36 cellular contexts compared by ENCODE assay signal in genomic region chr2:45020439-45020838, GRCh38. TPM values are rescaled to one million over a fixed set of nuclear protein-coding genes. Genes with fewer than 3 reads are reported as not detected.
"Had no signal": no experiment of that assay in that cellular context is flagged by ENCODE, and none has a peak within 500 bp of the region (broad histone marks: within the 10 kb centered on the region; RNA-seq: fewer than 3 reads in every experiment).

No MANE protein-coding gene starts in this region.

- H3K4me3 ChIP-seq: ascending aorta, breast epithelium, cardiac muscle cell, colonic mucosa, dorsolateral prefrontal cortex, esophagus muscularis mucosa, gastrocnemius medialis, heart left ventricle had no signal

- H3K4me1 ChIP-seq: breast epithelium, colonic mucosa, foreskin keratinocyte, gastrocnemius medialis had no signal

- ATAC-seq: activated naive CD4-positive, alpha-beta T cell treated with anti-CD3 and anti-CD28 coated beads, Interleukin-2, amount 50 U/mL, for 72 hours; activated T-cell treated with anti-CD3 and anti-CD28 coated beads, Interleukin-2, amount 50 U/mL, for 72 hours; foreskin keratinocyte; gastrocnemius medialis; heart left ventricle; T-helper 17 cell had no signal

- H3K4me1 Mint-ChIP-seq: activated CD4-positive, alpha-beta memory T cell treated with anti-CD3 and anti-CD28 coated beads, Interleukin-2, amount 10 ng/mL, durations not matched to agents 7 days and 5 days; activated CD4-positive, alpha-beta T cell treated with anti-CD3 and anti-CD28 coated beads, Interleukin-2, amount 10 ng/mL, durations not matched to agents 7 days and 5 days; activated naive CD4-positive, alpha-beta T cell treated with anti-CD3 and anti-CD28 coated beads, Interleukin-2, amount 10 ng/mL, durations not matched to agents 7 days and 5 days; brain had no signal

- H3K27ac Mint-ChIP-seq: activated CD4-positive, alpha-beta memory T cell treated with anti-CD3 and anti-CD28 coated beads, Interleukin-2, amount 10 ng/mL, durations not matched to agents 7 days and 5 days; activated CD4-positive, alpha-beta T cell treated with anti-CD3 and anti-CD28 coated beads, Interleukin-2, amount 10 ng/mL, durations not matched to agents 7 days and 5 days; activated naive CD4-positive, alpha-beta T cell treated with anti-CD3 and anti-CD28 coated beads, Interleukin-2, amount 10 ng/mL, durations not matched to agents 7 days and 5 days; activated naive CD4-positive, alpha-beta T cell treated with anti-CD3 and anti-CD28 coated beads, Interleukin-2, amount 50 U/mL, for 72 hours; activated naive CD8-positive, alpha-beta T cell treated with anti-CD3 and anti-CD28 coated beads, Interleukin-2, amount 10 ng/mL, durations not matched to agents 7 days and 5 days; activated T-cell treated with anti-CD3 and anti-CD28 coated beads, Interleukin-2, amount 50 U/mL, for 24 hours; activated T-cell treated with anti-CD3 and anti-CD28 coated beads, Interleukin-2, amount 50 U/mL, for 72 hours; brain; dendritic cell treated with granulocyte-macrophage colony-stimulating factor and Interleukin-4, amounts not matched to agents 40 ng/mL and 50 ng/mL, for 4 days; T-helper 17 cell; T-helper 2 cell treated with Interferon-gamma antibody and Interleukin-4, amounts not matched to agents 5 μg/mL and 100 μg/mL, for 36 hours had no signal

- H3K27me3 ChIP-seq: ascending aorta, gastrocnemius medialis had no signal

- H3K9me3 ChIP-seq: ascending aorta, breast epithelium, colonic mucosa, esophagus muscularis mucosa, gastrocnemius medialis, heart left ventricle had no signal

- H3K36me3 ChIP-seq: ascending aorta, breast epithelium, cardiac muscle cell, colonic mucosa, esophagus muscularis mucosa, gastrocnemius medialis, heart left ventricle, WERI-Rb-1 had no signal

- H3K9me3 Mint-ChIP-seq: activated CD4-positive, alpha-beta memory T cell treated with anti-CD3 and anti-CD28 coated beads, Interleukin-2, amount 10 ng/mL, durations not matched to agents 7 days and 5 days; activated CD4-positive, alpha-beta T cell treated with anti-CD3 and anti-CD28 coated beads, Interleukin-2, amount 10 ng/mL, durations not matched to agents 7 days and 5 days; activated naive CD4-positive, alpha-beta T cell treated with anti-CD3 and anti-CD28 coated beads, Interleukin-2, amount 10 ng/mL, durations not matched to agents 7 days and 5 days; activated naive CD4-positive, alpha-beta T cell treated with anti-CD3 and anti-CD28 coated beads, Interleukin-2, amount 50 U/mL, for 72 hours; activated naive CD8-positive, alpha-beta T cell treated with anti-CD3 and anti-CD28 coated beads, Interleukin-2, amount 10 ng/mL, durations not matched to agents 7 days and 5 days; activated T-cell treated with anti-CD3 and anti-CD28 coated beads, Interleukin-2, amount 50 U/mL, for 24 hours; activated T-cell treated with anti-CD3 and anti-CD28 coated beads, Interleukin-2, amount 50 U/mL, for 72 hours; dendritic cell treated with granulocyte-macrophage colony-stimulating factor and Interleukin-4, amounts not matched to agents 40 ng/mL and 50 ng/mL, for 4 days; T-helper 2 cell treated with Interferon-gamma antibody and Interleukin-4, amounts not matched to agents 5 μg/mL and 100 μg/mL, for 36 hours had no signal

- H3K27ac ChIP-seq: ascending aorta, breast epithelium, cardiac muscle cell, colonic mucosa, dorsolateral prefrontal cortex, esophagus muscularis mucosa, foreskin keratinocyte, gastrocnemius medialis, heart left ventricle, WERI-Rb-1 had no signal

- H3K36me3 Mint-ChIP-seq: activated naive CD4-positive, alpha-beta T cell treated with anti-CD3 and anti-CD28 coated beads, Interleukin-2, amount 10 ng/mL, durations not matched to agents 7 days and 5 days; activated naive CD8-positive, alpha-beta T cell treated with anti-CD3 and anti-CD28 coated beads, Interleukin-2, amount 10 ng/mL, durations not matched to agents 7 days and 5 days; brain had no signal

- DNase-seq: activated CD4-positive, alpha-beta memory T cell treated with anti-CD3 and anti-CD28 coated beads, Interleukin-2, amount 10 ng/mL, durations not matched to agents 7 days and 5 days; activated CD4-positive, alpha-beta T cell treated with anti-CD3 and anti-CD28 coated beads for 1 hour; activated CD4-positive, alpha-beta T cell treated with anti-CD3 and anti-CD28 coated beads for 4 hours; activated CD4-positive, alpha-beta T cell treated with anti-CD3 and anti-CD28 coated beads, Interleukin-2, amount 10 ng/mL, durations not matched to agents 7 days and 5 days; activated CD4-positive, alpha-beta T cell treated with anti-CD3 and anti-CD28 coated beads, Interleukin-2, amount 50 U/mL, for 4 hours; activated CD4-positive, CD25-positive, alpha-beta regulatory T cell; activated CD8-positive, alpha-beta memory T cell treated with anti-CD3 and anti-CD28 coated beads, Interleukin-2, amount 50 U/mL, for 48 hours; activated gamma-delta T cell; activated naive CD4-positive, alpha-beta T cell; activated naive CD4-positive, alpha-beta T cell treated with anti-CD3 and anti-CD28 coated beads, Interleukin-2, amount 10 ng/mL, durations not matched to agents 7 days and 5 days; activated naive CD8-positive, alpha-beta T cell treated with anti-CD3 and anti-CD28 coated beads, Interleukin-2, amount 10 ng/mL, durations not matched to agents 7 days and 5 days; activated T-cell treated with anti-CD3 and anti-CD28 coated beads for 4 hours; activated T-cell treated with anti-CD3 and anti-CD28 coated beads, Interleukin-2, amount 50 U/mL, for 24 hours; activated T-cell treated with anti-CD3 and anti-CD28 coated beads, Interleukin-2, amount 50 U/mL, for 72 hours; central memory CD4-positive, alpha-beta T cell; cerebellar nuclear complex; colonic mucosa; dorsolateral prefrontal cortex; effector memory CD4-positive, alpha-beta T cell; erythroblast; foreskin keratinocyte; gastrocnemius medialis; glutamatergic neuron; heart left ventricle; T-helper 1 cell; T-helper 17 cell; T1000; WERI-Rb-1 had no signal

- H3K4me3 Mint-ChIP-seq: activated CD4-positive, alpha-beta memory T cell treated with anti-CD3 and anti-CD28 coated beads, Interleukin-2, amount 10 ng/mL, durations not matched to agents 7 days and 5 days; activated CD4-positive, alpha-beta T cell treated with anti-CD3 and anti-CD28 coated beads, Interleukin-2, amount 10 ng/mL, durations not matched to agents 7 days and 5 days; activated naive CD4-positive, alpha-beta T cell treated with anti-CD3 and anti-CD28 coated beads, Interleukin-2, amount 10 ng/mL, durations not matched to agents 7 days and 5 days; activated naive CD8-positive, alpha-beta T cell treated with anti-CD3 and anti-CD28 coated beads, Interleukin-2, amount 10 ng/mL, durations not matched to agents 7 days and 5 days; activated T-cell treated with anti-CD3 and anti-CD28 coated beads, Interleukin-2, amount 50 U/mL, for 24 hours; activated T-cell treated with anti-CD3 and anti-CD28 coated beads, Interleukin-2, amount 50 U/mL, for 72 hours; brain; dendritic cell treated with granulocyte-macrophage colony-stimulating factor and Interleukin-4, amounts not matched to agents 40 ng/mL and 50 ng/mL, for 4 days; T-helper 17 cell; T-helper 2 cell treated with Interferon-gamma antibody and Interleukin-4, amounts not matched to agents 5 μg/mL and 100 μg/mL, for 36 hours had no signal

RNA-seq across cellular contexts. Expression of gene SIX2, which starts 11.2 kb away (rescaled TPM):
- total RNA-seq: activated CD4-positive, alpha-beta memory T cell treated with anti-CD3 and anti-CD28 coated beads, Interleukin-2, amount 10 ng/mL, durations not matched to agents 7 days and 5 days; activated CD4-positive, alpha-beta T cell treated with anti-CD3 and anti-CD28 coated beads, Interleukin-2, amount 10 ng/mL, durations not matched to agents 7 days and 5 days; activated naive CD4-positive, alpha-beta T cell treated with anti-CD3 and anti-CD28 coated beads, Interleukin-2, amount 50 U/mL, for 72 hours; activated naive CD8-positive, alpha-beta T cell treated with anti-CD3 and anti-CD28 coated beads, Interleukin-2, amount 10 ng/mL, durations not matched to agents 7 days and 5 days; foreskin keratinocyte; T-helper 17 cell had no signal
- polyA plus RNA-seq: foreskin keratinocyte had no signal
